Comparison of ENCODE assay signal across 11 cellular contexts in the genomic region with DNA sequence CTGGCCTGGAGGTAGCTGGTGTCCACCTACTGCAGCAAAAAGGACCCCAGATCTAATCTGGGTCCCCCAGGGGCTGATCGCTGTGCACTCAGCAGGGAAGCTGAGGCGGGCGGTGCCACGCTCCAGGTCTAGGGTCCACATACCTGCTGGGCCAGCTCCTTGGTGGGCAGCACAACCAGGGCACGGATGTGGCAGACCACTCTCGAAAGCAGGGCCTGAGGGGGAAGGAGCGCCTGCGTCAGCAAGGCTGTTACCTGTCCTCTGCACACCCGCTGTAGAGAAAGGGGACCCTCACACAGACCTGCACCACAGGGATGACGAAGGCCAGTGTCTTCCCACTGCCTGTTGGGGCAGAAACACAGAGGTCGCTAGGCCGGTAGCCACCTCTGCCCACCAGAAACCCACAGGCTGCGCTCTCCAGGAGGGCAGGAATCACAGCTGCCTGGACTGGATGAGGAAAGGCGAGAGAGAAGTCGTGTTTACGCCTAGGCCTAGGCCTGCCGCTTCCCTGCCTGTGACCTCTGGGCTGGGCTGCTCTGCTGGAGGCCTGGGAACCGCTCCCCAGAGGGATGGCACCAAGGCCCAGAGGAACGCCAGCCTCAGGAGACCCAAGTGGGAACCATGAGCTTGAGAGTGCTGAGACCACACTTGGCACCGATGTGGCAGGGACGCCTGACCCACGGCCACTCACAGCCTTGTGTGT. TPM values are rescaled to one million over a fixed set of nuclear protein-coding genes. Genes with fewer than 3 reads are reported as not detected.
DNase-seq lines count a peak whose midpoint lies in the region; ATAC-seq and TF ChIP-seq lines count a peak whose summit lies in the region.
"Had no signal": no experiment of that assay in that cellular context is flagged by ENCODE, and none has a peak within 500 bp of the region (broad histone marks: within the 10 kb centered on the region; RNA-seq: fewer than 3 reads in every experiment).

No MANE protein-coding gene starts in this region.

- no peak overlapping the region for H3K27ac ChIP-seq in IMR-90 (ENCODE audit: insufficient read depth, low read length)
- no peak overlapping the region for H3K27ac ChIP-seq in osteoblast (ENCODE audit: low read depth, low read length)
- no peak overlapping the region for H3K27ac ChIP-seq in lower lobe of right lung
- H3K27ac ChIP-seq: epithelial cell of prostate had no signal

- H4K5ac ChIP-seq in IMR-90 (ENCODE audit: low read depth, low read length): no peak overlapping the region

- no peak for TF ChIP-seq POLR2A in IMR-90 (IDR thresholded peaks at IDR 0.05; ENCODE audit: low read depth, low read length)

- peaks cover 19% of the 10 kb centered on the region for H3K36me3 Mint-ChIP-seq in T-helper 1 cell treated with Interleukin-12 subunit alpha and Interleukin-12 subunit beta and Interleukin-4 antibody, amounts not matched to agents 30 μg/mL and 1 μg/mL, for 36 hours (ENCODE audit: low read depth)
- peaks cover 24% of the 10 kb centered on the region for H3K36me3 Mint-ChIP-seq in brain

- TF ChIP-seq RAD21 in IMR-90 (IDR thresholded peaks at IDR 0.05; ENCODE audit: low read length): no peak

- peaks cover 9% of the 10 kb centered on the region for H3K4me1 ChIP-seq in IMR-90 (ENCODE audit: control insufficient read depth, insufficient read depth, low read length)
- peaks cover 21% of the 10 kb centered on the region for H3K4me1 ChIP-seq in osteoblast (ENCODE audit: insufficient read depth, low read length)
- H3K4me1 ChIP-seq in lower lobe of right lung: peaks cover 27% of the 10 kb centered on the region

- 0 out of 2 replicates have a peak, but pooled peaks cover 3% of the 10 kb centered on the region for H3K9me1 ChIP-seq in IMR-90 (ENCODE audit: insufficient read depth, low read length)

- POLR2A ChIA-PET in IMR-90 (lab: Charles Lee; ENCODE audit: unreplicated experiment): no interaction called here

- H3K36me3 ChIP-seq in IMR-90 (ENCODE audit: control insufficient read depth, insufficient read depth, low read length) (peaks cover 50% of the 10 kb centered on the region), osteoblast (ENCODE audit: insufficient read depth, low read length) (peaks cover 31% of the 10 kb centered on the region), lower lobe of right lung (peaks cover 44% of the 10 kb centered on the region)

- H3K9me3 Mint-ChIP-seq in T-helper 1 cell treated with Interleukin-12 subunit alpha and Interleukin-12 subunit beta and Interleukin-4 antibody, amounts not matched to agents 30 μg/mL and 1 μg/mL, for 36 hours: no peaks in the 10 kb centered on the region
- H3K9me3 Mint-ChIP-seq in brain: no peaks in the 10 kb centered on the region

- H3K27me3 Mint-ChIP-seq in T-helper 1 cell treated with Interleukin-12 subunit alpha and Interleukin-12 subunit beta and Interleukin-4 antibody, amounts not matched to agents 30 μg/mL and 1 μg/mL, for 36 hours (ENCODE audit: low read depth): no peaks in the 10 kb centered on the region
- peaks cover 9% of the 10 kb centered on the region for H3K27me3 Mint-ChIP-seq in brain

- peak overlapping the region; percentile 36 for H3K27ac Mint-ChIP-seq in T-helper 1 cell treated with Interleukin-12 subunit alpha and Interleukin-12 subunit beta and Interleukin-4 antibody, amounts not matched to agents 30 μg/mL and 1 μg/mL, for 36 hours
- H3K27ac Mint-ChIP-seq in brain: peak overlapping the region in 1 of 5 experiments; percentile 41

- no TSS peak for BruUV-seq in IMR-90 (replicated peaks; lab: Mats Ljungman, UMichigan)

- no peak overlapping the region for H2BK5ac ChIP-seq in IMR-90 (ENCODE audit: low read depth, low read length, poor library complexity, severe bottlenecking)

- peak overlapping the region; percentile 80 for H3K4me3 Mint-ChIP-seq in T-helper 1 cell treated with Interleukin-12 subunit alpha and Interleukin-12 subunit beta and Interleukin-4 antibody, amounts not matched to agents 30 μg/mL and 1 μg/mL, for 36 hours
- peak overlapping the region; percentile 86 to 91 (median 89) for H3K4me3 Mint-ChIP-seq in brain

- no peak overlapping the region for H3K4me2 ChIP-seq in IMR-90 (ENCODE audit: low read depth, low read length)
- H3K4me2 ChIP-seq in osteoblast (ENCODE audit: insufficient read depth, low read length): no peak overlapping the region

- ATAC-seq in IMR-90 (ENCODE audit: low read depth) (no peak), lower lobe of right lung (no peak)

- 97% methylated on average over 11 of the region's 22 CpGs; no CpG with 5 or more reads in 1 of the 2 experiments for WGBS in IMR-90 (ENCODE audit: extremely low coverage in 2 of 2, insufficient read length in 1 of 2), 2 experiments

- peak overlapping the region; percentile 9 for H2AK9ac ChIP-seq in IMR-90 (replicated peaks; ENCODE audit: low read depth, low read length, poor library complexity)

- peaks cover 13 to 34% of the 10 kb centered on the region in 2 experiments for H3K79me1 ChIP-seq in IMR-90 (ENCODE audit: low read depth in 1 of 2, low read length in 2 of 2)

- no peak for DNase-seq in T-helper 1 cell
- DNase-seq in IMR-90: no peak
- peak; percentile 73 for DNase-seq in osteoblast (ENCODE audit: insufficient read length, low spot score, missing footprints)
- no peak for DNase-seq in SKM-1 treated with dmso at 0.1 percent for 144 hours (lab: John Stamatoyannopoulos, UW; ENCODE audit: unreplicated experiment)
- DNase-seq in lower lobe of right lung: no peak
- no peak for DNase-seq in superior temporal gyrus (ENCODE audit: extremely low spot score)
- DNase-seq: GF-D8, KBM-7 had no signal

- H2AK5ac ChIP-seq in IMR-90 (ENCODE audit: low read depth, low read length): no peak overlapping the region

- dilution Hi-C loops in IMR-90 (cut with HindIII; ENCODE audit: low sequenced_read_pairs, unreplicated experiment): no loop called here

- H3K14ac ChIP-seq in IMR-90 (replicated peaks; ENCODE audit: low read depth, low read length): no peak overlapping the region

- no peaks in the 10 kb centered on the region for H3K9me3 ChIP-seq in IMR-90 (ENCODE audit: control insufficient read depth, insufficient read depth, low read length)
- no peaks in the 10 kb centered on the region for H3K9me3 ChIP-seq in osteoblast (ENCODE audit: low read depth, low read length)
- H3K9me3 ChIP-seq in lower lobe of right lung: no peaks in the 10 kb centered on the region

- H2AFZ ChIP-seq in IMR-90 (replicated peaks; ENCODE audit: low read length, poor library complexity): peak overlapping the region; percentile 46
- H2AFZ ChIP-seq in osteoblast (ENCODE audit: low read length): no peak overlapping the region

- H4K20me1 ChIP-seq in IMR-90 (ENCODE audit: insufficient read depth, low read length) (peaks cover 5% of the 10 kb centered on the region; the same call in 1 of the 2 replicates), osteoblast (ENCODE audit: insufficient read depth, low read length) (peaks cover 25% of the 10 kb centered on the region)

- no peak overlapping the region for H3K4ac ChIP-seq in IMR-90 (ENCODE audit: low read depth, low read length)

- H3K4me3 ChIP-seq in IMR-90 (ENCODE audit: insufficient read depth, low read depth, low read length) (no peak overlapping the region), osteoblast (ENCODE audit: insufficient read depth, low read length) (no peak overlapping the region), lower lobe of right lung (no peak overlapping the region)

- H4K91ac ChIP-seq in IMR-90 (ENCODE audit: insufficient read depth, low read depth, low read length): no peak overlapping the region

- no peak overlapping the region for H2BK120ac ChIP-seq in IMR-90 (ENCODE audit: low read depth, low read length)

- intact Hi-C loops in IMR-90 (cut with micrococcal nuclease): no loop called here
- intact Hi-C loops in lower lobe of right lung (cut with DNase I): no loop called here

- H2BK20ac ChIP-seq in IMR-90 (ENCODE audit: low read depth, low read length): no peak overlapping the region

- H3K9ac ChIP-seq in IMR-90 (ENCODE audit: low read depth, low read length): no peak overlapping the region

- H3K27me3 ChIP-seq in IMR-90 (ENCODE audit: control insufficient read depth, insufficient read depth, low read length) (no peaks in the 10 kb centered on the region), osteoblast (ENCODE audit: insufficient read depth, low read length) (no peaks in the 10 kb centered on the region), lower lobe of right lung (ENCODE audit: low read depth) (no peaks in the 10 kb centered on the region)

- H3K56ac ChIP-seq in IMR-90 (ENCODE audit: extremely low read depth, insufficient read depth, low read length): no peak overlapping the region

- in situ Hi-C loops in IMR-90 (cut with MboI; ENCODE audit: low sequenced_read_pairs): no loop called here

- no peak overlapping the region for H3K23ac ChIP-seq in IMR-90 (ENCODE audit: low read depth, low read length)

- peaks cover 22% of the 10 kb centered on the region for H3K4me1 Mint-ChIP-seq in T-helper 1 cell treated with Interleukin-12 subunit alpha and Interleukin-12 subunit beta and Interleukin-4 antibody, amounts not matched to agents 30 μg/mL and 1 μg/mL, for 36 hours (ENCODE audit: low read depth)
- peaks cover 37% of the 10 kb centered on the region for H3K4me1 Mint-ChIP-seq in brain

- H2BK15ac ChIP-seq in IMR-90 (ENCODE audit: low read depth, low read length): no peak overlapping the region

- CTCF ChIA-PET in IMR-90 (lab: Yijun Ruan, JAX): no interaction called here

- H3K79me2 ChIP-seq in osteoblast (ENCODE audit: insufficient read depth, low read length): peaks cover 45% of the 10 kb centered on the region

- TF ChIP-seq CTCF in IMR-90 (conservative IDR thresholded peaks at IDR 0.05; ENCODE audit: low read depth, low read length): no peak
- TF ChIP-seq CTCF in brain (conservative IDR thresholded peaks at IDR 0.05): no peak
- TF ChIP-seq CTCF in osteoblast (IDR thresholded peaks at IDR 0.05; ENCODE audit: extremely low read depth, low read depth, low read length): no peak
- TF ChIP-seq CTCF in lower lobe of right lung (IDR thresholded peaks at IDR 0.05): no peak

- H3K18ac ChIP-seq in IMR-90 (ENCODE audit: low read depth, low read length): no peak overlapping the region

- no peak overlapping the region for H4K8ac ChIP-seq in IMR-90 (ENCODE audit: low read depth in 2 of 2, low read length in 2 of 2)

TF ChIP-seq in IMR-90, 13 proteins besides CTCF, POLR2A, EP300 and RAD21 (continues in another document):
- no peak for TF ChIP-seq CEBPB (IDR thresholded peaks at IDR 0.05; ENCODE audit: low read depth, low read length)

RNA-seq across cellular contexts. Expression of a gene that starts 2.0 kb away (rescaled TPM):
- total RNA-seq in IMR-90 (2012; rRNA removed) (3.3 and 3.8 TPM in 2 replicates), osteoblast (6.2 and 7.4 TPM in 2 replicates), lower lobe of right lung (11.9 TPM)
- polyA plus RNA-seq in IMR-90 (2012; rRNA removed) (14.5 and 17.2 TPM in 2 replicates), brain (ENCODE audit: insufficient read depth, low read depth, low replicate concordance) (19.3 TPM)
- polyA plus RNA-seq in IMR-90 (2012; cell fraction: cytosol; rRNA removed): 10.6 and 16.7 TPM in 2 replicates
- polyA plus RNA-seq in IMR-90 (2012; cell fraction: nucleus; rRNA removed; ENCODE audit: low replicate concordance): 29.6 and 67.5 TPM in 2 replicates

RNA-seq across cellular contexts. Expression of a gene that starts 2.1 kb away (rescaled TPM):
- total RNA-seq in IMR-90 (2012; rRNA removed) (5.2 and 6.1 TPM in 2 replicates), osteoblast (7.7 and 11.2 TPM in 2 replicates), lower lobe of right lung (15.8 TPM)
- polyA plus RNA-seq in IMR-90 (2012; rRNA removed) (13.4 and 17.0 TPM in 2 replicates), brain (ENCODE audit: insufficient read depth, low read depth, low replicate concordance) (30.6 TPM)
- polyA plus RNA-seq in IMR-90 (2012; cell fraction: cytosol; rRNA removed): 12.0 and 16.4 TPM in 2 replicates
- 12.2 and 32.5 TPM in 2 replicates for polyA plus RNA-seq in IMR-90 (2012; cell fraction: nucleus; rRNA removed; ENCODE audit: low replicate concordance)
